1 cellular context compared by ENCODE assay signal in genomic region chr18:21112543-21113105, GRCh38.
TF ChIP-seq lines count a peak whose summit lies in the region.

No MANE protein-coding gene starts in this region.

TF ChIP-seq in H1, 55 proteins besides CTCF, POLR2A, EP300 and RAD21 (continued from another document):
- no peak for TF ChIP-seq RXRA (IDR thresholded peaks at IDR 0.05; ENCODE audit: insufficient read depth, low read depth, low read length)
- no peak for TF ChIP-seq RFX5 (IDR thresholded peaks at IDR 0.05; ENCODE audit: borderline replicate concordance, low read depth, low read length)
- TF ChIP-seq TAF7 (optimal IDR thresholded peaks at IDR 0.05; ENCODE audit: borderline replicate concordance, low read depth, low read length), result no peak
- TF ChIP-seq NRF1 (IDR thresholded peaks at IDR 0.05; ENCODE audit: low read depth, low read length), result no peak
